In genomic region chr15:82916161-82916952, GRCh38 we compare ENCODE assay signal across 18 cellular contexts. TPM values are rescaled to one million over a fixed set of nuclear protein-coding genes. Genes with fewer than 3 reads are reported as not detected.
DNase-seq lines count a peak whose midpoint lies in the region; ATAC-seq, FAIRE-seq and TF ChIP-seq lines count a peak whose summit lies in the region.
"Had no signal": no experiment of that assay in that cellular context is flagged by ENCODE, and none has a peak within 500 bp of the region (broad histone marks: within the 10 kb centered on the region; RNA-seq: fewer than 3 reads in every experiment).

No MANE protein-coding gene starts in this region.

- H4K20me1 ChIP-seq in HepG2 (ENCODE audit: insufficient read depth, low read length) (no peaks in the 10 kb centered on the region), Karpas-422 (ENCODE audit: insufficient read depth, low read depth, low read length) (no peaks in the 10 kb centered on the region)
- H4K20me1 ChIP-seq: BLaER1 had no signal

- no peaks in the 10 kb centered on the region for H3K9me2 ChIP-seq in Karpas-422 (replicated peaks; ENCODE audit: insufficient read depth, low read length)

- TF ChIP-seq EP300 in HepG2 (IDR thresholded peaks at IDR 0.05; ENCODE audit: low read depth in 2 of 2, low read length in 2 of 2) (no peak), HepG2 (CRISPR knock-in tag; IDR thresholded peaks at IDR 0.05; ENCODE audit: borderline replicate concordance) (no peak)

- intact Hi-C loops in HepG2 (cut with micrococcal nuclease; ENCODE audit: unreplicated experiment) = loop anchor here (5.0 kb wide), 2 partner anchors 36 to 59 kb away; partner anchors contain the start of gene HOMER2
- intact Hi-C loops in left cardiac atrium (cut with DNase I) = no loop called here
- intact Hi-C loops in prostate gland (cut with DNase I) = no loop called here

- peaks cover 10 to 49% (median 27%) of the 10 kb centered on the region in 4 donors for H3K4me1 ChIP-seq in liver (ENCODE audit: control insufficient read depth in 4 of 4, insufficient read depth in 4 of 4, low read length in 3 of 4)
- peaks cover 57% of the 10 kb centered on the region for H3K4me1 ChIP-seq in HepG2 (ENCODE audit: insufficient read depth, low read length)
- peaks cover 41% of the 10 kb centered on the region for H3K4me1 ChIP-seq in prostate gland (replicated peaks)
- H3K4me1 ChIP-seq in Karpas-422 (ENCODE audit: low read length) = no peaks in the 10 kb centered on the region
- H3K4me1 ChIP-seq: BLaER1 had no signal

- no peak for TF ChIP-seq RAD21 in liver (IDR thresholded peaks at IDR 0.05)
- no peak for TF ChIP-seq RAD21 in HepG2 (CRISPR knock-in tag; IDR thresholded peaks at IDR 0.05)

- H2AFZ ChIP-seq in HepG2 (ENCODE audit: low read length) = no peak overlapping the region
- H2AFZ ChIP-seq in Karpas-422 (ENCODE audit: low read length) = no peak overlapping the region
- H2AFZ ChIP-seq: GM23338 had no signal

- H3K27ac ChIP-seq in liver (ENCODE audit: low read depth in 1 of 2, low read length in 2 of 2) (peak overlapping the region; percentile 48 to 96), HepG2 (ENCODE audit: extremely low read length, insufficient read depth, low read length) (no peak overlapping the region), prostate gland (peak overlapping the region; percentile 88 to 90), Karpas-422 (ENCODE audit: low read length) (no peak overlapping the region)
- H3K27ac ChIP-seq: BLaER1 had no signal

- no peak for DNase-seq in HepG2 (ENCODE audit: low spot score)
- DNase-seq in left cardiac atrium = no peak
- no peak for DNase-seq in prostate gland (ENCODE audit: low spot score)
- DNase-seq in Karpas-422 = no peak
- no peak for DNase-seq in putamen (ENCODE audit: low spot score)
- DNase-seq: CD8-positive, alpha-beta T cell; DMS53; EL; NCI-H1105 treated with DMSO at 0.1 percent for 48 hours; NCI-H1694 treated with DMSO at 0.1 percent for 48 hours; OCI-M1; SIG-M5 had no signal

- H3K27me3 ChIP-seq in liver (ENCODE audit: control insufficient read depth in 4 of 4, insufficient read depth in 4 of 4, low read length in 3 of 4) (no peaks in the 10 kb centered on the region), HepG2 (ENCODE audit: control insufficient read depth in 1 of 2, insufficient read depth in 2 of 2, low read length in 2 of 2) (no peaks in the 10 kb centered on the region), prostate gland (replicated peaks; ENCODE audit: insufficient read depth) (no peaks in the 10 kb centered on the region), Karpas-422 (ENCODE audit: low read length) (no peaks in the 10 kb centered on the region)
- H3K27me3 ChIP-seq: BLaER1 had no signal

- no peak for TF ChIP-seq POLR2A in HepG2 (IDR thresholded peaks at IDR 0.05; ENCODE audit: insufficient read depth in 1 of 2, low read depth in 2 of 2, low read length in 2 of 2)
- TF ChIP-seq POLR2A in prostate gland (IDR thresholded peaks at IDR 0.05) = no peak

- in situ Hi-C loops in HepG2 (cut with HindIII; ENCODE audit: extremely low pct_ligation_motif_present, low pct_unique_long_range_greater_than_20kb) = loop anchor here (5.0 kb wide), 1 partner anchor 59 kb away; no protein-coding TSS in a partner anchor

- POLR2A ChIA-PET in HepG2 (lab: Yijun Ruan, JAX) = interaction anchor here (0.6 kb wide), 1 partner anchor 166 kb away, joined by 3 read pairs; no protein-coding TSS in a partner anchor

- H3K4me3 ChIP-seq in liver (ENCODE audit: low read depth in 1 of 3, low read length in 3 of 3) = no peak overlapping the region
- no peak overlapping the region for H3K4me3 ChIP-seq in HepG2 (replicated peaks in 1 of 3; ENCODE audit: insufficient read depth in 1 of 3, low read depth in 2 of 3, low read length in 3 of 3)
- H3K4me3 ChIP-seq in prostate gland = no peak overlapping the region
- no peak overlapping the region for H3K4me3 ChIP-seq in Karpas-422 (ENCODE audit: low read length)
- H3K4me3 ChIP-seq: BLaER1, GM12878, GM23338 had no signal

- CTCF ChIA-PET in HepG2 (lab: Yijun Ruan, JAX; ENCODE audit: low intra/inter-chr PET ratio, low total read pairs) = no interaction called here

- ATAC-seq in HepG2 (no peak), left cardiac atrium (peak; percentile 30 to 34), HG02759 (IDR thresholded peaks at IDR 0.05; ENCODE audit: unreplicated experiment) (no peak)
- ATAC-seq: CD8-positive, alpha-beta T cell; GM12878; HCT116 had no signal

- no peak for TF ChIP-seq CTCF in liver (IDR thresholded peaks at IDR 0.05; ENCODE audit: low read depth, low read length, missing input control)
- no peak for TF ChIP-seq CTCF in HepG2 (CRISPR knock-in tag; IDR thresholded peaks at IDR 0.05)
- TF ChIP-seq CTCF in prostate gland (IDR thresholded peaks at IDR 0.05) = no peak

- H3K4me2 ChIP-seq in HepG2 (ENCODE audit: low read depth, low read length) = no peak overlapping the region
- no peak overlapping the region for H3K4me2 ChIP-seq in Karpas-422 (ENCODE audit: low read depth, low read length, poor library complexity, severe bottlenecking)
- H3K4me2 ChIP-seq: BLaER1, GM23338 had no signal

- 71% methylated on average over 13 of the region's 13 CpGs for WGBS in liver
- WGBS in HepG2 (ENCODE audit: low lambda C conversion rate) = 82% methylated on average over 13 of the region's 13 CpGs
- WGBS in prostate gland = 78% methylated on average over 13 of the region's 13 CpGs

- FAIRE-seq in HepG2 (lab: Jason Lieb, UNC) = no peak
- FAIRE-seq: GM12878 had no signal

- H3K36me3 ChIP-seq in liver (ENCODE audit: control insufficient read depth in 4 of 4, insufficient read depth in 3 of 4, low read depth in 1 of 4, low read length in 3 of 4) (no peaks in the 10 kb centered on the region), HepG2 (replicated peaks in 1 of 2; ENCODE audit: control insufficient read depth in 1 of 2, insufficient read depth in 2 of 2, low read length in 2 of 2) (no peaks in the 10 kb centered on the region), prostate gland (no peaks in the 10 kb centered on the region), Karpas-422 (ENCODE audit: insufficient read depth, low read length) (no peaks in the 10 kb centered on the region)
- H3K36me3 ChIP-seq: BLaER1 had no signal

- H3K9me3 ChIP-seq in liver (ENCODE audit: control insufficient read depth in 4 of 4, low read length in 3 of 4) (no peaks in the 10 kb centered on the region), HepG2 (ENCODE audit: low read length) (no peaks in the 10 kb centered on the region), prostate gland (no peaks in the 10 kb centered on the region), Karpas-422 (ENCODE audit: low read length) (no peaks in the 10 kb centered on the region)
- H3K9me3 ChIP-seq: BLaER1 had no signal

- H3K79me2 ChIP-seq in HepG2 (ENCODE audit: insufficient read depth, low read length) (no peaks in the 10 kb centered on the region), Karpas-422 (ENCODE audit: low read length) (no peaks in the 10 kb centered on the region)

- H3K9ac ChIP-seq in liver (ENCODE audit: low read depth in 1 of 2, low read length in 2 of 2) (no peak overlapping the region), HepG2 (ENCODE audit: insufficient read depth, low read depth, low read length) (no peak overlapping the region), Karpas-422 (ENCODE audit: low read length) (no peak overlapping the region)
- H3K9ac ChIP-seq: BLaER1 had no signal

- no TSS peak for BruUV-seq in HepG2 (replicated peaks; lab: Mats Ljungman, UMichigan)

TF ChIP-seq in liver, 16 proteins besides CTCF, POLR2A, EP300 and RAD21:
- TF ChIP-seq YY1 (IDR thresholded peaks at IDR 0.05) (peak; percentile 58), HNF4A (conservative IDR thresholded peaks at IDR 0.05) (peak in 1 of 2 donors; percentile 8), TAF1 (conservative IDR thresholded peaks at IDR 0.05) (no peak)

TF ChIP-seq in HepG2, 621 proteins besides CTCF, POLR2A, EP300 and RAD21:
- TF ChIP-seq ZNF776 (CRISPR knock-in tag; IDR thresholded peaks at IDR 0.05) = no peak
- no peak for TF ChIP-seq HIVEP1 (CRISPR knock-in tag; IDR thresholded peaks at IDR 0.05)
- no peak for TF ChIP-seq RORA (CRISPR knock-in tag; IDR thresholded peaks at IDR 0.05)
- TF ChIP-seq ZNF326 (CRISPR knock-in tag; IDR thresholded peaks at IDR 0.05; ENCODE audit: borderline replicate concordance) = no peak
- TF ChIP-seq KMT2B (CRISPR knock-in tag; IDR thresholded peaks at IDR 0.05) = no peak

RNA-seq across cellular contexts. Expression of gene HOMER2, which starts 36.2 kb away (rescaled TPM):
- total RNA-seq in liver (10 to 100 TPM in 1 of 2 donors, 1 to 10 TPM in 1; 4.3 to 62.0 TPM), HepG2 (2016; rRNA removed; fragmentation: Illumina TruSeq; extraction: Trizol) (13.3 and 14.1 TPM in 2 replicates), left cardiac atrium (10 to 100 TPM; 12.6 to 19.2 TPM), prostate gland (100 to 1,000 TPM; 234 to 445 TPM)
- polyA plus RNA-seq in liver (10 to 100 TPM; 22.1 to 25.0 TPM), HepG2 (2011; rRNA removed) (12.9 and 15.7 TPM in 2 replicates)
- 18.1 and 20.2 TPM in 2 replicates for total RNA-seq in HepG2 (2016; cell fraction: cytosol; rRNA removed; fragmentation: Illumina TruSeq; extraction: Trizol; ENCODE audit: low read depth)
- total RNA-seq in HepG2 (2016; cell fraction: insoluble cytoplasmic fraction; rRNA removed; fragmentation: Illumina TruSeq; extraction: Trizol) = 13.6 and 13.7 TPM in 2 replicates
- total RNA-seq in HepG2 (2016; cell fraction: membrane; rRNA removed; fragmentation: Illumina TruSeq; extraction: Trizol) = 29.6 and 30.6 TPM in 2 replicates
- 10.4 and 11.0 TPM in 2 replicates for total RNA-seq in HepG2 (2016; cell fraction: nucleus; rRNA removed; fragmentation: Illumina TruSeq; extraction: Trizol)
- 8.1 and 12.6 TPM in 2 replicates for polyA plus RNA-seq in HepG2 (2011; cell fraction: cytosol; rRNA removed)
- polyA plus RNA-seq in HepG2 (2011; cell fraction: nucleus; rRNA removed) = 11.2 and 12.7 TPM in 2 replicates
- polyA plus RNA-seq in HepG2 (2012) = 11.2 and 11.8 TPM in 2 replicates
- polyA plus RNA-seq in HepG2 (2016; cell fraction: cytosol; fragmentation: Illumina TruSeq; extraction: Trizol; ENCODE audit: low read depth) = 27.4 and 28.8 TPM in 2 replicates
- polyA plus RNA-seq in HepG2 (2016; cell fraction: insoluble cytoplasmic fraction; fragmentation: Illumina TruSeq; extraction: Trizol; ENCODE audit: low read depth) = 11.1 and 15.6 TPM in 2 replicates
- 34.5 and 36.2 TPM in 2 replicates for polyA plus RNA-seq in HepG2 (2016; cell fraction: membrane; fragmentation: Illumina TruSeq; extraction: Trizol; ENCODE audit: low read depth)
- 14.6 and 15.4 TPM in 2 replicates for polyA plus RNA-seq in HepG2 (2016; cell fraction: nucleus; fragmentation: Illumina TruSeq; extraction: Trizol; ENCODE audit: insufficient read depth, low read depth)
- 14.3 and 25.3 TPM in 2 replicates for polyA minus RNA-seq in HepG2 (2011; rRNA and poly(A)+ RNA removed; ENCODE audit: low replicate concordance)
- 12.7 and 18.6 TPM in 2 replicates for polyA minus RNA-seq in HepG2 (2011; cell fraction: cytosol; rRNA and poly(A)+ RNA removed)
- 33.9 and 36.8 TPM in 2 replicates for polyA minus RNA-seq in HepG2 (2011; cell fraction: nucleus; rRNA and poly(A)+ RNA removed)
- 30.4 and 48.5 TPM in 2 replicates for total RNA-seq in Karpas-422 (2014; rRNA removed; shearing (Covaris generic); ENCODE audit: low replicate concordance)

Comparison
In these comparisons a context has a peak if more than half of its experiments do, and no peak if none do; other contexts are left out.
1. H3K27ac ChIP-seq: peak in liver (2 of 2) and prostate gland (2 of 2); none in HepG2 (single experiment) and Karpas-422 (single experiment).
2. ATAC-seq: peak in left cardiac atrium (2 of 2); none in HepG2 (single experiment) and HG02759 (single experiment).